ENCODE assay signal across 1 cellular context in genomic region chr22:22022255-22022840, GRCh38.
A peak's percentile ranks its signal among the peaks of the same experiment; 100 is the strongest.
TF ChIP-seq lines count a peak whose summit lies in the region.

No MANE protein-coding gene starts in this region.

TF ChIP-seq in K562, 482 proteins besides CTCF, POLR2A, EP300 and RAD21 (continued from another document and continues in another):
- TF ChIP-seq ZNF561 (CRISPR knock-in tag; conservative IDR thresholded peaks at IDR 0.05) = no peak
- no peak for TF ChIP-seq ZBTB5 (IDR thresholded peaks at IDR 0.05)
- TF ChIP-seq ZBTB2 (IDR thresholded peaks at IDR 0.05) = no peak
- TF ChIP-seq THAP7 (CRISPR knock-in tag; IDR thresholded peaks at IDR 0.05) = no peak
- no peak for TF ChIP-seq SAP30 (IDR thresholded peaks at IDR 0.05; ENCODE audit: borderline replicate concordance, insufficient read depth, low read depth, low read length, poor library complexity, severe bottlenecking)
- TF ChIP-seq GTF2E2 (tag; IDR thresholded peaks at IDR 0.05) = no peak
- TF ChIP-seq TGIF2 (CRISPR knock-in tag; IDR thresholded peaks at IDR 0.05) = no peak
- peak; percentile 59; the same call in 1 of the 2 replicates for TF ChIP-seq PRMT5 (CRISPR knock-in tag; IDR thresholded peaks at IDR 0.05)
- no peak for TF ChIP-seq MYBL2 (IDR thresholded peaks at IDR 0.05; ENCODE audit: low read depth)
- no peak for TF ChIP-seq MYBL2 (CRISPR knock-in tag; IDR thresholded peaks at IDR 0.05; ENCODE audit: borderline replicate concordance)
- TF ChIP-seq ZNF354B (CRISPR knock-in tag; IDR thresholded peaks at IDR 0.05) = no peak
- no peak for TF ChIP-seq HINFP (tag; conservative IDR thresholded peaks at IDR 0.05; ENCODE audit: low read depth)
- TF ChIP-seq CREB1 (IDR thresholded peaks at IDR 0.05) = no peak
- TF ChIP-seq CREB1 (CRISPR knock-in tag; IDR thresholded peaks at IDR 0.05) = no peak
- TF ChIP-seq KAT2B (IDR thresholded peaks at IDR 0.05; ENCODE audit: low read depth, low read length) = no peak
- no peak for TF ChIP-seq BRD9 (IDR thresholded peaks at IDR 0.05; ENCODE audit: low read depth, partially characterized antibody)
- TF ChIP-seq CEBPG (CRISPR knock-in tag; IDR thresholded peaks at IDR 0.05) = 0 out of 2 replicates have a peak, but pooled peaks have one; percentile 31
- TF ChIP-seq CEBPG (tag; conservative IDR thresholded peaks at IDR 0.05 in 1 of 2, IDR thresholded peaks at IDR 0.05 in 1 of 2) = no peak
- no peak for TF ChIP-seq TCFL5 (CRISPR knock-in tag; conservative IDR thresholded peaks at IDR 0.05)
- no peak for TF ChIP-seq ETV5 (CRISPR knock-in tag; IDR thresholded peaks at IDR 0.05; ENCODE audit: low read depth)
- no peak for TF ChIP-seq THRB (CRISPR knock-in tag; conservative IDR thresholded peaks at IDR 0.05)
- TF ChIP-seq HCFC1 (IDR thresholded peaks at IDR 0.05; ENCODE audit: low read depth, low read length) = no peak
- no peak for TF ChIP-seq E2F6 (IDR thresholded peaks at IDR 0.05; ENCODE audit: borderline replicate concordance in 1 of 2, extremely low read depth in 1 of 2, insufficient read depth in 1 of 2, insufficient read length in 1 of 2, low read depth in 1 of 2, low read length in 1 of 2, poor library complexity in 1 of 2, severe bottlenecking in 1 of 2)
- TF ChIP-seq PPARD (CRISPR knock-in tag; IDR thresholded peaks at IDR 0.05) = no peak
- no peak for TF ChIP-seq TRIM24 (IDR thresholded peaks at IDR 0.05)
- no peak for TF ChIP-seq ZNF316 (IDR thresholded peaks at IDR 0.05)
- TF ChIP-seq TEAD2 (tag; IDR thresholded peaks at IDR 0.05) = no peak
- TF ChIP-seq ZC3H4 (CRISPR knock-in tag; IDR thresholded peaks at IDR 0.05; ENCODE audit: borderline replicate concordance) = 0 out of 2 replicates have a peak, but pooled peaks have one; percentile 28
- TF ChIP-seq GABPB2 (CRISPR knock-in tag; conservative IDR thresholded peaks at IDR 0.05) = no peak
- no peak for TF ChIP-seq SREBF2 (CRISPR knock-in tag; IDR thresholded peaks at IDR 0.05)
- 0 out of 4 replicates have a peak, but pooled peaks of 1 of the 2 experiments have one; percentile 70 for TF ChIP-seq MLX (CRISPR knock-in tag; conservative IDR thresholded peaks at IDR 0.05)
- TF ChIP-seq TAF7 (tag; IDR thresholded peaks at IDR 0.05) = no peak
- no peak for TF ChIP-seq MTF1 (CRISPR knock-in tag; IDR thresholded peaks at IDR 0.05; ENCODE audit: borderline replicate concordance)
- TF ChIP-seq NCOA2 (IDR thresholded peaks at IDR 0.05; ENCODE audit: partially characterized antibody in 2 of 2) = no peak
- TF ChIP-seq ELF2 (CRISPR knock-in tag; IDR thresholded peaks at IDR 0.05) = no peak
- no peak for TF ChIP-seq MEIS2 (IDR thresholded peaks at IDR 0.05; ENCODE audit: partially characterized antibody)
- no peak for TF ChIP-seq AFF4 (CRISPR knock-in tag; IDR thresholded peaks at IDR 0.05)
- no peak for TF ChIP-seq ZBTB34 (CRISPR knock-in tag; IDR thresholded peaks at IDR 0.05)
- no peak for TF ChIP-seq FIP1L1 (IDR thresholded peaks at IDR 0.05; ENCODE audit: low read depth, low read length, poor library complexity, severe bottlenecking)
- no peak for TF ChIP-seq FOXA1 (IDR thresholded peaks at IDR 0.05; ENCODE audit: borderline replicate concordance)
- TF ChIP-seq CREM (IDR thresholded peaks at IDR 0.05; ENCODE audit: low read depth) = no peak
- no peak for TF ChIP-seq NCOA6 (IDR thresholded peaks at IDR 0.05)
- TF ChIP-seq NBN (IDR thresholded peaks at IDR 0.05; ENCODE audit: low read depth) = no peak
- TF ChIP-seq ZNF57 (CRISPR knock-in tag; IDR thresholded peaks at IDR 0.05) = no peak
- TF ChIP-seq DLX4 (CRISPR knock-in tag; IDR thresholded peaks at IDR 0.05) = no peak
- no peak for TF ChIP-seq FOXO4 (CRISPR knock-in tag; IDR thresholded peaks at IDR 0.05)
- no peak for TF ChIP-seq U2AF1 (optimal IDR thresholded peaks at IDR 0.05; ENCODE audit: low read depth, low read length)
- no peak for TF ChIP-seq PHB (CRISPR knock-in tag; IDR thresholded peaks at IDR 0.05)
- no peak for TF ChIP-seq ZNF76 (CRISPR knock-in tag; IDR thresholded peaks at IDR 0.05; ENCODE audit: borderline replicate concordance)
- TF ChIP-seq FOXA3 (CRISPR knock-in tag; conservative IDR thresholded peaks at IDR 0.05 in 1 of 2, IDR thresholded peaks at IDR 0.05 in 1 of 2) = peak in 1 of 2 experiments; percentile 75; a peak in 2 of 4 replicates
